Comparison of ENCODE assay signal across 1 cellular context in genomic region chr11:115918579-115918978, GRCh38.
TF ChIP-seq lines count a peak whose summit lies in the region.

No MANE protein-coding gene starts in this region.

TF ChIP-seq in GM12878, 131 proteins besides CTCF, POLR2A, EP300 and RAD21 (continued from another document):
- no peak for TF ChIP-seq CBX3 (IDR thresholded peaks at IDR 0.05; ENCODE audit: borderline replicate concordance, low read depth)
